Comparison of ENCODE assay signal across 29 cellular contexts in genomic region chr3:181730364-181730763, GRCh38. TPM values are rescaled to one million over a fixed set of nuclear protein-coding genes. Genes with fewer than 3 reads are reported as not detected.
DNase-seq lines count a peak whose midpoint lies in the region; ATAC-seq and TF ChIP-seq lines count a peak whose summit lies in the region.
"Had no signal": no experiment of that assay in that cellular context is flagged by ENCODE, and none has a peak within 500 bp of the region (broad histone marks: within the 10 kb centered on the region; RNA-seq: fewer than 3 reads in every experiment).

No MANE protein-coding gene starts in this region.

- H3K4me3 ChIP-seq in dorsolateral prefrontal cortex (peak overlapping the region in 19 of 59 donors; percentile 1 to 86 (median 72)), aorta (ENCODE audit: low read length in 2 of 2) (no peak overlapping the region)
- H3K4me3 ChIP-seq: cardiac muscle cell, coronary artery, MG63, Peyer's patch, thyroid gland had no signal

- 12 to 14% methylated on average over 5 of the region's 5 CpGs for WGBS in aorta, 2 donors

- no peak for ATAC-seq in aorta (ENCODE audit: low FRiP score)
- ATAC-seq: left ventricle myocardium superior; right cardiac atrium; stimulated activated naive CD8-positive, alpha-beta T cell treated with anti-CD3 and anti-CD28 coated beads, Interleukin-15, amount 100 ng/mL, for 72 hours had no signal

- no peaks in the 10 kb centered on the region for H3K4me1 ChIP-seq in aorta (ENCODE audit: control insufficient read depth in 1 of 2, insufficient read depth in 2 of 2, low read length in 2 of 2)

- H3K9me3 ChIP-seq in aorta (ENCODE audit: control insufficient read depth, low read length) = no peaks in the 10 kb centered on the region
- H3K9me3 ChIP-seq: MG63, Peyer's patch, thyroid gland had no signal

- DNase-seq in NCI-H2171 treated with DMSO at 0.1 percent for 48 hours (lab: John Stamatoyannopoulos, UW) (peak; percentile 40), NCI-H2171 (lab: John Stamatoyannopoulos, UW) (no peak), NCI-H69 (lab: John Stamatoyannopoulos, UW) (peak; percentile 86), dorsolateral prefrontal cortex (no peak), retina (peak; percentile 36), aorta (no peak), GDM1 (lab: John Stamatoyannopoulos, UW) (no peak), UCSD-AML1 (lab: John Stamatoyannopoulos, UW; ENCODE audit: unreplicated experiment) (no peak)
- DNase-seq: activated CD4-positive, alpha-beta T cell treated with anti-CD3 and anti-CD28 coated beads for 48 hours; activated CD8-positive, alpha-beta memory T cell treated with anti-CD3 and anti-CD28 coated beads for 24 hours; activated T-cell treated with anti-CD3 and anti-CD28 coated beads for 4 hours; AML-193; CD4-positive, alpha-beta T cell; left ventricle myocardium superior; mesendoderm; MG63; NCI-H510A treated with DMSO at 0.1 percent for 48 hours; Peyer's patch; right cardiac atrium; SHP77 treated with DMSO at 0.1 percent for 48 hours; stimulated activated naive CD8-positive, alpha-beta T cell treated with anti-CD3 and anti-CD28 coated beads, Interleukin-15, amount 100 ng/mL, for 72 hours; SW 1271; T1000; thyroid gland; WERI-Rb-1 had no signal

- peaks cover 0 to 56% (median 29%) of the 10 kb centered on the region in 45 donors for H3K27me3 ChIP-seq in dorsolateral prefrontal cortex
- peaks cover 0 to 10% of the 10 kb centered on the region in 2 donors for H3K27me3 ChIP-seq in aorta (ENCODE audit: control insufficient read depth in 1 of 2, insufficient read depth in 2 of 2, low read length in 1 of 2)

- no peaks in the 10 kb centered on the region for H3K36me3 ChIP-seq in aorta (ENCODE audit: control insufficient read depth in 1 of 2, insufficient read depth in 2 of 2, low read length in 1 of 2)
- H3K36me3 ChIP-seq: cardiac muscle cell, MG63, Peyer's patch, thyroid gland, WERI-Rb-1 had no signal

- no peak for TF ChIP-seq CTCF in dorsolateral prefrontal cortex (IDR thresholded peaks at IDR 0.05 in 54 of 56, conservative IDR thresholded peaks at IDR 0.05 in 2 of 56; ENCODE audit: low read depth in 1 of 56, partially characterized antibody in 56 of 56)

- H3K27ac ChIP-seq in dorsolateral prefrontal cortex (peak overlapping the region in 48 of 59 donors; percentile 7 to 100 (median 93)), aorta (ENCODE audit: low read depth in 1 of 2, low read length in 2 of 2) (no peak overlapping the region)
- H3K27ac ChIP-seq: cardiac muscle cell, coronary artery, KMS-11, Peyer's patch, thyroid gland, WERI-Rb-1 had no signal

- intact Hi-C loops in dorsolateral prefrontal cortex (cut with DNase I) (no loop called here), aorta (cut with DNase I) (no loop called here)

RNA-seq across cellular contexts. Expression of gene SOX2, which starts 18.6 kb away (rescaled TPM):
- total RNA-seq in dorsolateral prefrontal cortex (100 to 1,000 TPM in 10 of 120 experiments, 10 to 100 TPM in 110; 34.2 to 159 (median 72.8) TPM), aorta (under 1 TPM; 0.24 to 0.29 TPM)
- polyA plus RNA-seq in aorta = under 1 TPM in 1 of 2 donors, not detected in 1; 0.13 TPM
- total RNA-seq: activated T-helper 2 cell treated with anti-CD3 and anti-CD28 coated beads, Interferon-gamma antibody, Interleukin-2, Interleukin-4, amounts not matched to agents 10 μg/mL and 5 μg/mL and 100 μg/mL, durations not matched to agents 14 hours and 24 hours and 36 hours; CD4-positive, alpha-beta T cell had no signal
- polyA plus RNA-seq: cardiac muscle cell had no signal

Comparison
In these comparisons a context has a peak if more than half of its experiments do, and no peak if none do; other contexts are left out.
1. DNase-seq: peak in NCI-H2171 treated with DMSO at 0.1 percent for 48 hours (single experiment), NCI-H69 (single experiment) and retina (single experiment); none in NCI-H2171 (single experiment), dorsolateral prefrontal cortex (0 of 10), aorta (0 of 2), GDM1 (single experiment) and UCSD-AML1 (single experiment).
2. H3K27ac ChIP-seq: peak in dorsolateral prefrontal cortex (48 of 59); none in aorta (0 of 2).
3. RNA of gene SOX2, which starts 18.6 kb away (total RNA-seq): 34.2 to 159 TPM in dorsolateral prefrontal cortex; 0.24 to 0.29 TPM in aorta; every median in the first group is over 10 times any median in the second.